Comparison of ENCODE assay signal across 8 cellular contexts in genomic region chr1:23118957-23119792, GRCh38. TPM values are rescaled to one million over a fixed set of nuclear protein-coding genes. Genes with fewer than 3 reads are reported as not detected.
DNase-seq lines count a peak whose midpoint lies in the region; ATAC-seq and TF ChIP-seq lines count a peak whose summit lies in the region.

No MANE protein-coding gene starts in this region.

- no peak for TF ChIP-seq POLR2A in heart left ventricle (IDR thresholded peaks at IDR 0.05)

- H3K4me3 ChIP-seq in heart left ventricle: peak overlapping the region in 8 of 12 donors; percentile 3 to 44 (median 14)

- no peaks in the 10 kb centered on the region for H3K9me3 ChIP-seq in heart left ventricle

- no peaks in the 10 kb centered on the region for H3K36me3 ChIP-seq in heart left ventricle

- no peaks in the 10 kb centered on the region for H3K27me3 Mint-ChIP-seq in activated T-helper 1 cell treated with anti-CD3 and anti-CD28 coated beads, Interleukin-12 subunit alpha, Interleukin-12 subunit beta, Interleukin-2, Interleukin-4 antibody, amounts not matched to agents 30 ng/mL and 10 ng/mL and 1 ng/mL, durations not matched to agents 14 hours and 24 hours and 36 hours (ENCODE audit: insufficient read depth)
- H3K27me3 Mint-ChIP-seq in type B pancreatic cell (no peaks in the 10 kb centered on the region), mesothelial cell of epicardium (ENCODE audit: low read depth) (no peaks in the 10 kb centered on the region)

- H3K27me3 ChIP-seq in heart left ventricle: no peaks in the 10 kb centered on the region

- H3K36me3 Mint-ChIP-seq in activated T-helper 1 cell treated with anti-CD3 and anti-CD28 coated beads, Interleukin-12 subunit alpha, Interleukin-12 subunit beta, Interleukin-2, Interleukin-4 antibody, amounts not matched to agents 30 ng/mL and 10 ng/mL and 1 ng/mL, durations not matched to agents 14 hours and 24 hours and 36 hours (ENCODE audit: low read depth): peaks cover 1% of the 10 kb centered on the region
- H3K36me3 Mint-ChIP-seq in type B pancreatic cell (no peaks in the 10 kb centered on the region), mesothelial cell of epicardium (no peaks in the 10 kb centered on the region)

- H3K9me3 Mint-ChIP-seq in activated T-helper 1 cell treated with anti-CD3 and anti-CD28 coated beads, Interleukin-12 subunit alpha, Interleukin-12 subunit beta, Interleukin-2, Interleukin-4 antibody, amounts not matched to agents 30 ng/mL and 10 ng/mL and 1 ng/mL, durations not matched to agents 14 hours and 24 hours and 36 hours: no peaks in the 10 kb centered on the region
- H3K9me3 Mint-ChIP-seq in type B pancreatic cell (no peaks in the 10 kb centered on the region), mesothelial cell of epicardium (no peaks in the 10 kb centered on the region)

- H3K27ac Mint-ChIP-seq in activated T-helper 1 cell treated with anti-CD3 and anti-CD28 coated beads, Interleukin-12 subunit alpha, Interleukin-12 subunit beta, Interleukin-2, Interleukin-4 antibody, amounts not matched to agents 30 ng/mL and 10 ng/mL and 1 ng/mL, durations not matched to agents 14 hours and 24 hours and 36 hours: peak overlapping the region; percentile 67
- H3K27ac Mint-ChIP-seq in type B pancreatic cell (peak overlapping the region; percentile 65), mesothelial cell of epicardium (no peak overlapping the region)

- peak overlapping the region; percentile 9 for H3K4me3 Mint-ChIP-seq in activated T-helper 1 cell treated with anti-CD3 and anti-CD28 coated beads, Interleukin-12 subunit alpha, Interleukin-12 subunit beta, Interleukin-2, Interleukin-4 antibody, amounts not matched to agents 30 ng/mL and 10 ng/mL and 1 ng/mL, durations not matched to agents 14 hours and 24 hours and 36 hours
- H3K4me3 Mint-ChIP-seq in type B pancreatic cell (no peak overlapping the region), mesothelial cell of epicardium (no peak overlapping the region)

- ATAC-seq in heart left ventricle: peak in 3 of 4 donors; percentile 24 to 60 (median 26)

- H3K4me1 ChIP-seq in heart left ventricle: peaks cover 3 to 95% (median 44%) of the 10 kb centered on the region in 12 donors

- WGBS in heart left ventricle, 4 donors: 66 to 71% (median 68%) methylated on average over 8 of the region's 8 CpGs

- DNase-seq in activated T-cell treated with anti-CD3 and anti-CD28 coated beads, Interleukin-2, amount 50 U/mL, for 1 hour: peak; percentile 34
- no peak for DNase-seq in activated T-cell treated with anti-CD3 and anti-CD28 coated beads for 4 hours
- peak; percentile 44 for DNase-seq in activated T-helper 1 cell treated with anti-CD3 and anti-CD28 coated beads, Interleukin-12 subunit alpha, Interleukin-12 subunit beta, Interleukin-2, Interleukin-4 antibody, amounts not matched to agents 30 ng/mL and 10 ng/mL and 1 ng/mL, durations not matched to agents 14 hours and 24 hours and 36 hours (ENCODE audit: low spot score)
- DNase-seq in heart left ventricle: no peak
- no peak for DNase-seq in type B pancreatic cell (ENCODE audit: extremely low spot score, unreplicated experiment)
- no peak for DNase-seq in GF-D8 (lab: John Stamatoyannopoulos, UW)
- DNase-seq in T1000 (lab: John Stamatoyannopoulos, UW): no peak
- no peak for DNase-seq in mesothelial cell of epicardium (ENCODE audit: low spot score in 2 of 2, unreplicated experiment in 2 of 2)

- H3K4me1 Mint-ChIP-seq in activated T-helper 1 cell treated with anti-CD3 and anti-CD28 coated beads, Interleukin-12 subunit alpha, Interleukin-12 subunit beta, Interleukin-2, Interleukin-4 antibody, amounts not matched to agents 30 ng/mL and 10 ng/mL and 1 ng/mL, durations not matched to agents 14 hours and 24 hours and 36 hours (ENCODE audit: low read depth): peaks cover 70% of the 10 kb centered on the region
- H3K4me1 Mint-ChIP-seq in type B pancreatic cell (ENCODE audit: unreplicated experiment) (peaks cover 29% of the 10 kb centered on the region), mesothelial cell of epicardium (peaks cover 32% of the 10 kb centered on the region)

- peak overlapping the region in 9 of 12 donors; percentile 13 to 88 (median 25) for H3K27ac ChIP-seq in heart left ventricle

- intact Hi-C loops in activated T-helper 1 cell treated with anti-CD3 and anti-CD28 coated beads, Interleukin-12 subunit alpha, Interleukin-12 subunit beta, Interleukin-2, Interleukin-4 antibody, amounts not matched to agents 30 ng/mL and 10 ng/mL and 1 ng/mL, durations not matched to agents 14 hours and 24 hours and 36 hours (cut with micrococcal nuclease): loop anchor here (1.0 to 10.0 kb wide), 5 partner anchors 9 to 406 kb away; partner anchors contain the start of gene ZNF436
- intact Hi-C loops in heart left ventricle (cut with DNase I): no loop called here

- no peak for TF ChIP-seq CTCF in heart left ventricle (IDR thresholded peaks at IDR 0.05)
- no peak for TF ChIP-seq CTCF in type B pancreatic cell (conservative IDR thresholded peaks at IDR 0.05)
- no peak for TF ChIP-seq CTCF in mesothelial cell of epicardium (IDR thresholded peaks at IDR 0.05; ENCODE audit: unreplicated experiment)

RNA-seq across cellular contexts. Expression of gene LUZP1, which starts 49.5 kb away (rescaled TPM):
- 23.3 and 27.7 TPM in 2 replicates for total RNA-seq in activated T-helper 1 cell treated with anti-CD3 and anti-CD28 coated beads, Interleukin-12 subunit alpha, Interleukin-12 subunit beta, Interleukin-2, Interleukin-4 antibody, amounts not matched to agents 30 ng/mL and 10 ng/mL and 1 ng/mL, durations not matched to agents 14 hours and 24 hours and 36 hours
- total RNA-seq in heart left ventricle: 10 to 100 TPM; 24.7 to 42.3 (median 32.6) TPM
- 10 to 100 TPM in 1 of 2 donors, 1 to 10 TPM in 1; 6.1 to 28.1 TPM for polyA plus RNA-seq in heart left ventricle
- total RNA-seq in type B pancreatic cell (ENCODE audit: low replicate concordance): 33.0 and 43.9 TPM in 2 replicates
- total RNA-seq in mesothelial cell of epicardium: 67.6 to 71.9 TPM (median 69.4 TPM) in 3 replicates

Comparison
In these comparisons a context has a peak if more than half of its experiments do, and no peak if none do; other contexts are left out.
1. DNase-seq: peak in activated T-cell treated with anti-CD3 and anti-CD28 coated beads, Interleukin-2, amount 50 U/mL, for 1 hour (single experiment) and activated T-helper 1 cell treated with anti-CD3 and anti-CD28 coated beads, Interleukin-12 subunit alpha, Interleukin-12 subunit beta, Interleukin-2, Interleukin-4 antibody, amounts not matched to agents 30 ng/mL and 10 ng/mL and 1 ng/mL, durations not matched to agents 14 hours and 24 hours and 36 hours (single experiment); none in activated T-cell treated with anti-CD3 and anti-CD28 coated beads for 4 hours (single experiment), heart left ventricle (0 of 5), type B pancreatic cell (single experiment), GF-D8 (single experiment), T1000 (single experiment) and mesothelial cell of epicardium (0 of 2).